In the genomic region with DNA sequence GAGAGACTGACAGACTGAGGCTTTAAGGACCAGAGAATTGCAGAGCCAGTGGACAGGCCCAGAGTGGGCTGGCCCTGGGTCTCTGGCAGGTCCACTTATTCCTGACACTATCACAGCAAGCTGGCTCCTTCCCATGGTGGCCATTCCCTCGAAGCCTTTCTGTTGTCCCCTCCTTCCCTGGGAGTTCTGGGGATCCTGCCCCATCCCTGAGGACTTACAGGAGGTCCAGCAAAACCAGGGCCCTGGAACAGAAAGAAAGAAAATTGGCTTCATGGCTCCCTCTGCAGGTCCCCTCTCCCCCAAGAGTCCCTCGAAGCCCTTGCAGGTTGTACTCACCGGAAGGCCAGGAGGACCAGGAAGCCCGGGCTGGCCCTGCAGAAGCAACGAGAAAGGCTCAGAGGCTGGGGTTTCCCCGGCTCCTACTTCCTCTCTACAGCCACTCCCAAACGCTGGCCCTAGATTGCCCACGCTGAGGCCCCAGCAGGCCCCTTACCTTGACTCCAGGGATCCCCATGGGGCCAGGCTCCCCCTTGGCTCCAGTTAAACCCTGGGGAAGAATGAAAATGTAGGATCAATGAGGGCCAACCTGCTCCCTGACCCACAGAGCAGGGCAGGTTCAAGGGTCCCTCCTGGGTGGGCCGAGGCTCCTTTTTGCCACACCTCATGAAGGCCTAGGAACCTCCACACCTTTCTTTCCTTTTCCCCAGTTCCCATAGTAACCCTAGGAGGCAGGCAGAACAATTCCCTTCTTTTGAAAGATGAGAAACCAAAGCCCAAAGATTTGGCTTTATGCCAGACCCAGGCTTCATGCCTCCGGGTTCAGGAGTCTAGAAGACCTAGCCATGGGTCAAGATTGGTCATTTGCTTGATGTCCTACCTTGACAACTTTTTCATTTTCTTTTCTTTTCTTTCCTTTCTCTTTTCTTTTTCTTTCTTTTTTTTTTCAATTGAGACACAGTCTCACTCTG, we compare ENCODE assay signal across 8 cellular contexts. TPM values are rescaled to one million over a fixed set of nuclear protein-coding genes. Genes with fewer than 3 reads are reported as not detected.
DNase-seq lines count a peak whose midpoint lies in the region; ATAC-seq, FAIRE-seq and TF ChIP-seq lines count a peak whose summit lies in the region.

No MANE protein-coding gene starts in this region.

- in situ Hi-C loops in K562 (cut with MboI): no loop called here
- in situ Hi-C loops in HAP-1 (cut with MboI; ENCODE audit: low sequenced_read_pairs): no loop called here

- H3K9ac ChIP-seq in K562 (ENCODE audit: insufficient read depth in 1 of 2, low read depth in 2 of 2, low read length in 2 of 2): peak overlapping the region in 1 of 2 experiments; percentile 51; a peak in 1 of 4 replicates

- POLR2A ChIA-PET in K562 (lab: Yijun Ruan, JAX): no interaction called here

- H3K27ac ChIP-seq in K562 (ENCODE audit: extremely low read depth, low read depth, low read length): no peak overlapping the region
- H3K27ac ChIP-seq in foreskin keratinocyte: no peak overlapping the region
- H3K27ac ChIP-seq in dorsolateral prefrontal cortex: peak overlapping the region in 27 of 59 donors; percentile 2 to 99 (median 41)

- DNase-seq in COLO668 (lab: John Stamatoyannopoulos, UW; ENCODE audit: unreplicated experiment): peak; percentile 100
- DNase-seq in NCI-H2029 treated with DMSO at 0.1 percent for 48 hours (lab: John Stamatoyannopoulos, UW): peak; percentile 74
- peak in 1 of 4 experiments; percentile 50 for DNase-seq in K562 (ENCODE audit: extremely low read depth in 1 of 4, low spot score in 3 of 4)
- DNase-seq in foreskin keratinocyte: no peak
- DNase-seq in GM03348 (ENCODE audit: low spot score): no peak
- DNase-seq in dorsolateral prefrontal cortex: no peak
- no peak for DNase-seq in HAP-1 (ENCODE audit: low spot score in 2 of 2)

- H3K79me2 ChIP-seq in K562 (ENCODE audit: control insufficient read depth, insufficient read depth, low read length): no peaks in the 10 kb centered on the region

- H3K36me3 ChIP-seq in K562 (ENCODE audit: control insufficient read depth, insufficient read depth, low read length) (no peaks in the 10 kb centered on the region), HAP-1 (replicated peaks) (no peaks in the 10 kb centered on the region)

- no TSS peak for BruUV-seq in K562 (replicated peaks; lab: Mats Ljungman, UMichigan)

- no peaks in the 10 kb centered on the region for H3K9me1 ChIP-seq in K562 (ENCODE audit: control insufficient read depth, insufficient read depth, low read length)

- intact Hi-C loops in K562 (cut with micrococcal nuclease) (no loop called here), dorsolateral prefrontal cortex (cut with DNase I) (loop anchor here (5.0 to 10.0 kb wide), 2 partner anchors 92 to 215 kb away; a partner anchor contains a TSS)

- no peak overlapping the region; the same call in 1 of the 2 replicates for H3K4me2 ChIP-seq in K562 (ENCODE audit: insufficient read depth, low read length)

- CTCF ChIA-PET in K562 (lab: Yijun Ruan, JAX; ENCODE audit: low intra/inter-chr PET ratio): interaction anchor here (0.6 to 0.9 kb wide), 2 partner anchors 92 to 228 kb away, joined by 3 to 4 read pairs; no protein-coding TSS in a partner anchor

- TF ChIP-seq CTCF in K562 (IDR thresholded peaks at IDR 0.05 in 2 of 3, conservative IDR thresholded peaks at IDR 0.05 in 1 of 3; ENCODE audit: insufficient read depth in 2 of 3, low read depth in 1 of 3, low read length in 3 of 3) (peak in 1 of 3 experiments; percentile 26; a peak in 1 of 6 replicates), foreskin keratinocyte (conservative IDR thresholded peaks at IDR 0.05) (no peak), dorsolateral prefrontal cortex (IDR thresholded peaks at IDR 0.05 in 54 of 56, conservative IDR thresholded peaks at IDR 0.05 in 2 of 56; ENCODE audit: low read depth in 1 of 56, partially characterized antibody in 56 of 56) (no peak)

- H2AFZ ChIP-seq in K562 (ENCODE audit: low read depth, low read length): peak overlapping the region; percentile 50

- TF ChIP-seq POLR2A in K562 (conservative IDR thresholded peaks at IDR 0.05): no peak

- peak; percentile 65 for ATAC-seq in GM19351 (IDR thresholded peaks at IDR 0.05; ENCODE audit: unreplicated experiment)
- peak; percentile 18 for ATAC-seq in K562
- ATAC-seq in foreskin keratinocyte: no peak

- H3K9me3 ChIP-seq in K562 (replicated peaks; ENCODE audit: control insufficient read depth, insufficient read depth, low read depth, low read length): no peaks in the 10 kb centered on the region
- H3K9me3 ChIP-seq in HAP-1: no peaks in the 10 kb centered on the region

- H3K4me3 ChIP-seq in K562 (no peak overlapping the region), dorsolateral prefrontal cortex (no peak overlapping the region), HAP-1 (no peak overlapping the region)

- peak in 1 of 2 experiments; percentile 21; a peak in 2 of 4 replicates for TF ChIP-seq RAD21 in K562 (CRISPR knock-in tag; conservative IDR thresholded peaks at IDR 0.05 in 1 of 2, IDR thresholded peaks at IDR 0.05 in 1 of 2)

- no peaks in the 10 kb centered on the region for H4K20me1 ChIP-seq in K562 (replicated peaks; ENCODE audit: control insufficient read depth, insufficient read depth, low read length)

- H3K4me1 ChIP-seq in K562 (replicated peaks in 1 of 2; ENCODE audit: control insufficient read depth in 2 of 2, insufficient read depth in 2 of 2, low read length in 2 of 2): peaks cover 29 to 64% of the 10 kb centered on the region in 2 experiments
- no peaks in the 10 kb centered on the region for H3K4me1 ChIP-seq in foreskin keratinocyte
- 0 out of 2 replicates have a peak, but pooled peaks cover 3% of the 10 kb centered on the region for H3K4me1 ChIP-seq in HAP-1

- H3K27me3 ChIP-seq in K562 (ENCODE audit: control insufficient read depth in 2 of 2, insufficient read depth in 2 of 2, low read length in 2 of 2): no peaks in the 10 kb centered on the region; a peak in 1 of 5 replicates
- H3K27me3 ChIP-seq in foreskin keratinocyte: peaks cover 22% of the 10 kb centered on the region
- H3K27me3 ChIP-seq in dorsolateral prefrontal cortex: peaks cover 0 to 21% (median 9%) of the 10 kb centered on the region in 45 donors
- H3K27me3 ChIP-seq in HAP-1 (ENCODE audit: low read depth): no peaks in the 10 kb centered on the region

- no peak for TF ChIP-seq EP300 in K562 (IDR thresholded peaks at IDR 0.05; ENCODE audit: low read length)

- FAIRE-seq in K562 (lab: Jason Lieb, UNC): no peak

- 40% methylated on average over 10 of the region's 10 CpGs for WGBS in K562 (ENCODE audit: insufficient coverage, low coverage, missing lambda C conversion rate)

TF ChIP-seq in K562, 482 proteins besides CTCF, POLR2A, EP300 and RAD21 (continues in another document):
- TF ChIP-seq JUN (IDR thresholded peaks at IDR 0.05; ENCODE audit: borderline replicate concordance, low read depth, low read length) (no peak), JUN (CRISPR knock-in tag; IDR thresholded peaks at IDR 0.05; ENCODE audit: borderline replicate concordance) (no peak), ZNF174 (CRISPR knock-in tag; IDR thresholded peaks at IDR 0.05) (no peak), NCOA6 (IDR thresholded peaks at IDR 0.05) (no peak)

RNA-seq across cellular contexts. Expression of a gene that starts 4.6 kb away (rescaled TPM):
- total RNA-seq in K562 (2011; cell fraction: chromatin; rRNA removed; ENCODE audit: low replicate concordance): 0.58 and 1.9 TPM in 2 replicates
- total RNA-seq in K562 (2011; cell fraction: nucleolus; rRNA removed): 0.53 and 1.3 TPM in 2 replicates
- total RNA-seq in K562 (2011; cell fraction: nucleoplasm; rRNA removed): 0.73 and 1.1 TPM in 2 replicates
- total RNA-seq in K562 (2014; rRNA removed) (0.90 and 0.95 TPM in 2 replicates), K562 (2014; rRNA removed; fragmentation: Illumina TruSeq; extraction: Trizol) (0.06 and 0.15 TPM in 2 replicates), K562 (2015; rRNA removed; fragmentation: Illumina TruSeq; extraction: Trizol) (0.60 and 0.72 TPM in 2 replicates), K562 (2021) (0.47 and 0.72 TPM in 2 replicates), foreskin keratinocyte (22.6 and 40.3 TPM in 2 replicates), dorsolateral prefrontal cortex (100 to 1,000 TPM in 2 of 120 experiments, 10 to 100 TPM in 118; 11.0 to 162 (median 38.4) TPM)
- polyA plus RNA-seq in K562 (2011; rRNA removed) (0.31 and 0.45 TPM in 2 replicates), K562 (2014; fragmentation: Illumina TruSeq; extraction: Trizol) (0.24 and 0.54 TPM in 2 replicates), K562 (2014; fragmentation: Nextera tagmentation; extraction: Ambion mirVana) (under 1 TPM; 0.03 TPM), K562 (2014; rRNA removed) (1.5 and 2.2 TPM in 2 replicates), foreskin keratinocyte (26.6 and 48.6 TPM in 2 replicates)
- 0.46 and 0.47 TPM in 2 replicates for polyA plus RNA-seq in K562 (2011; cell fraction: cytosol; rRNA removed)
- 3.7 and 4.4 TPM in 2 replicates for polyA plus RNA-seq in K562 (2011; cell fraction: nucleus; rRNA removed)
- polyA plus RNA-seq in K562 (2012): 0.78 and 3.8 TPM in 2 replicates
- 0.11 and 0.30 TPM in 2 replicates for polyA minus RNA-seq in K562 (2011; rRNA and poly(A)+ RNA removed)
- polyA minus RNA-seq in K562 (2011; cell fraction: cytosol; rRNA and poly(A)+ RNA removed): 1.6 TPM in 1 of 2 replicates, not detected in the other
- 0.13 and 1.4 TPM in 2 replicates for polyA minus RNA-seq in K562 (2011; cell fraction: nucleus; rRNA and poly(A)+ RNA removed)

RNA-seq across cellular contexts. Expression of a gene that starts 54.5 kb away (rescaled TPM):
- total RNA-seq in K562 (2011; cell fraction: chromatin; rRNA removed; ENCODE audit: low replicate concordance): 31.5 and 69.9 TPM in 2 replicates
- total RNA-seq in K562 (2011; cell fraction: nucleolus; rRNA removed): 36.2 and 41.8 TPM in 2 replicates
- 53.6 and 61.9 TPM in 2 replicates for total RNA-seq in K562 (2011; cell fraction: nucleoplasm; rRNA removed)
- 45.0 and 45.6 TPM in 2 replicates for total RNA-seq in K562 (2014; rRNA removed)
- 74.4 and 86.4 TPM in 2 replicates for total RNA-seq in K562 (2014; rRNA removed; fragmentation: Illumina TruSeq; extraction: Trizol)
- total RNA-seq in K562 (2015; rRNA removed; fragmentation: Illumina TruSeq; extraction: Trizol): 62.7 and 68.8 TPM in 2 replicates
- total RNA-seq in K562 (2021): 51.2 and 53.3 TPM in 2 replicates
- polyA plus RNA-seq in K562 (2011; rRNA removed): 28.1 and 30.7 TPM in 2 replicates
- polyA plus RNA-seq in K562 (2011; cell fraction: cytosol; rRNA removed): 6.8 and 14.9 TPM in 2 replicates
- polyA plus RNA-seq in K562 (2011; cell fraction: nucleus; rRNA removed): 7.0 and 8.9 TPM in 2 replicates
- 22.3 and 37.2 TPM in 2 replicates for polyA plus RNA-seq in K562 (2012)
- polyA plus RNA-seq in K562 (2014; fragmentation: Illumina TruSeq; extraction: Trizol): 53.2 and 64.3 TPM in 2 replicates
- 10 to 100 TPM; 73.5 to 75.9 TPM for polyA plus RNA-seq in K562 (2014; fragmentation: Nextera tagmentation; extraction: Ambion mirVana)
- 39.0 and 39.1 TPM in 2 replicates for polyA plus RNA-seq in K562 (2014; rRNA removed)
- 41.5 and 48.6 TPM in 2 replicates for polyA minus RNA-seq in K562 (2011; rRNA and poly(A)+ RNA removed)
- polyA minus RNA-seq in K562 (2011; cell fraction: cytosol; rRNA and poly(A)+ RNA removed): 33.5 and 34.7 TPM in 2 replicates
- 9.4 and 16.2 TPM in 2 replicates for polyA minus RNA-seq in K562 (2011; cell fraction: nucleus; rRNA and poly(A)+ RNA removed)
- total RNA-seq in foreskin keratinocyte: 57.3 and 63.1 TPM in 2 replicates
- 22.4 and 29.7 TPM in 2 replicates for polyA plus RNA-seq in foreskin keratinocyte
- total RNA-seq in dorsolateral prefrontal cortex: 10 to 100 TPM; 20.8 to 36.8 (median 28.6) TPM

Comparison
In these comparisons a context has a peak if more than half of its experiments do, and no peak if none do; other contexts are left out.
1. DNase-seq: peak in COLO668 (single experiment) and NCI-H2029 treated with DMSO at 0.1 percent for 48 hours (single experiment); none in foreskin keratinocyte (0 of 2), GM03348 (single experiment), dorsolateral prefrontal cortex (0 of 10) and HAP-1 (0 of 2).